7 cellular contexts compared by ENCODE assay signal in genomic region chr3:156744631-156745030, GRCh38.
"Had no signal": no experiment of that assay in that cellular context is flagged by ENCODE, and none has a peak within 500 bp of the region (broad histone marks: within the 10 kb centered on the region; RNA-seq: fewer than 3 reads in every experiment).

No MANE protein-coding gene starts in this region.

- FAIRE-seq: K562 had no signal

- H3K4me3 ChIP-seq: GM23248, HAP-1, K562 had no signal

- H3K9me3 ChIP-seq: HAP-1 had no signal

- H3K27ac ChIP-seq: GM23248, HL-60 had no signal

- DNase-seq: GM23248, GOT3, HFFc6, IMR-90 had no signal

- H3K4me1 ChIP-seq: HAP-1 had no signal

- H3K36me3 ChIP-seq: HAP-1 had no signal

- ATAC-seq: K562 had no signal

- H3K4me3 Mint-ChIP-seq: HFFc6 had no signal

- H2AFZ ChIP-seq: GM23248 had no signal

- H3K27ac Mint-ChIP-seq: HFFc6 had no signal

- H3K9ac ChIP-seq: GM23248 had no signal
